In genomic region chr12:64608901-64609542, GRCh38 we compare ENCODE assay signal across 8 cellular contexts. TPM values are rescaled to one million over a fixed set of nuclear protein-coding genes. Genes with fewer than 3 reads are reported as not detected.
DNase-seq lines count a peak whose midpoint lies in the region; ATAC-seq, FAIRE-seq and TF ChIP-seq lines count a peak whose summit lies in the region.

No MANE protein-coding gene starts in this region.

- dilution Hi-C loops in keratinocyte (cut with MboI; ENCODE audit: extremely low pct_ligation_motif_present, low sequenced_read_pairs): no loop called here

- peak overlapping the region; percentile 69 for H3K4me2 ChIP-seq in SU-DHL-6 (ENCODE audit: low read depth, low read length, poor library complexity, severe bottlenecking)
- peak overlapping the region; percentile 86 for H3K4me2 ChIP-seq in keratinocyte (ENCODE audit: control insufficient read depth, extremely low read depth, insufficient read depth, low read depth, low read length)

- peaks cover 35% of the 10 kb centered on the region for H3K4me1 Mint-ChIP-seq in brain

- no peaks in the 10 kb centered on the region for H3K9me1 ChIP-seq in keratinocyte (ENCODE audit: control insufficient read depth, extremely low read depth, insufficient read depth, low read length)

- TF ChIP-seq CTCF in SU-DHL-6 (IDR thresholded peaks at IDR 0.05; ENCODE audit: insufficient read depth, low read length, poor library complexity, severe bottlenecking) (no peak), brain (conservative IDR thresholded peaks at IDR 0.05) (no peak), keratinocyte (optimal IDR thresholded peaks at IDR 0.05 in 1 of 3, IDR thresholded peaks at IDR 0.05 in 1 of 3, conservative IDR thresholded peaks at IDR 0.05 in 1 of 3; ENCODE audit: extremely low read depth in 1 of 3, insufficient read depth in 2 of 3, low read length in 3 of 3) (peak in 1 of 3 experiments; percentile 8)

- H3F3A ChIP-seq in SU-DHL-6 (ENCODE audit: insufficient read depth): peaks cover 39% of the 10 kb centered on the region

- no peaks in the 10 kb centered on the region for H3K9me2 ChIP-seq in SU-DHL-6 (replicated peaks; ENCODE audit: insufficient read depth, low read length)

- H3K27me3 ChIP-seq in SU-DHL-6 (ENCODE audit: low read length) (no peaks in the 10 kb centered on the region), keratinocyte (ENCODE audit: control insufficient read depth, extremely low read depth, insufficient read depth, low read length) (no peaks in the 10 kb centered on the region)

- peak overlapping the region; percentile 86 to 97 (median 87) for H3K4me3 Mint-ChIP-seq in brain

- H3K9me3 ChIP-seq in ES-I3 (ENCODE audit: control insufficient read depth, insufficient read depth, low read length): no peaks in the 10 kb centered on the region
- H3K9me3 ChIP-seq in SU-DHL-6 (ENCODE audit: insufficient read depth, low read length): no peaks in the 10 kb centered on the region
- no peaks in the 10 kb centered on the region for H3K9me3 ChIP-seq in keratinocyte (ENCODE audit: control insufficient read depth, low read depth, low read length)

- peak; percentile 37 for ATAC-seq in GM21526 (IDR thresholded peaks at IDR 0.05; ENCODE audit: low FRiP score, unreplicated experiment)

- peak overlapping the region in 3 of 5 experiments; percentile 86 to 87 (median 87) for H3K27ac Mint-ChIP-seq in brain

- H2AFZ ChIP-seq in SU-DHL-6 (ENCODE audit: low read depth, low read length, severe bottlenecking): peak overlapping the region; percentile 85
- H2AFZ ChIP-seq in keratinocyte (ENCODE audit: control insufficient read depth, low read length): peak overlapping the region; percentile 96

- no peaks in the 10 kb centered on the region for H3K9me3 Mint-ChIP-seq in brain

- H4K20me1 ChIP-seq in SU-DHL-6 (ENCODE audit: low read depth, low read length) (no peaks in the 10 kb centered on the region), keratinocyte (ENCODE audit: control insufficient read depth, extremely low read depth, insufficient read depth, low read length) (no peaks in the 10 kb centered on the region)

- FAIRE-seq in keratinocyte (lab: Jason Lieb, UNC): peak; percentile 86

- peak overlapping the region; percentile 58 for H3K9ac ChIP-seq in ES-I3 (ENCODE audit: low read depth, low read length)
- peak overlapping the region; percentile 73 for H3K9ac ChIP-seq in SU-DHL-6 (ENCODE audit: low read length)
- H3K9ac ChIP-seq in keratinocyte (ENCODE audit: control insufficient read depth, extremely low read depth, insufficient read depth, low read length): peak overlapping the region; percentile 76

- H3K79me2 ChIP-seq in SU-DHL-6 (ENCODE audit: insufficient read depth, low read length) (peaks cover 31% of the 10 kb centered on the region), keratinocyte (ENCODE audit: control insufficient read depth, insufficient read depth, low read length) (peaks cover 25% of the 10 kb centered on the region)

- H3K4me3 ChIP-seq in SU-DHL-6 (ENCODE audit: insufficient read depth, low read length, poor library complexity, severe bottlenecking) (peak overlapping the region; percentile 69), keratinocyte (ENCODE audit: control insufficient read depth in 2 of 3, extremely low read depth in 1 of 3, insufficient read depth in 2 of 3, low read depth in 1 of 3, low read length in 3 of 3) (peak overlapping the region; percentile 63 to 83 (median 75))

- peak overlapping the region; percentile 81 for H3K27ac ChIP-seq in SU-DHL-6 (ENCODE audit: low read depth, low read length)
- H3K27ac ChIP-seq in keratinocyte (ENCODE audit: control insufficient read depth, insufficient read depth, low read length): peak overlapping the region; percentile 70

- 0 out of 2 replicates have a peak, but pooled peaks have one; percentile 0 for TF ChIP-seq RAD21 in Ishikawa (IDR thresholded peaks at IDR 0.05; ENCODE audit: low read depth)

- TF ChIP-seq EP300 in Ishikawa (IDR thresholded peaks at IDR 0.05; ENCODE audit: borderline replicate concordance): no peak

- DNase-seq in keratinocyte (ENCODE audit: low read depth, low spot score) (peak; percentile 71), pons (ENCODE audit: low spot score) (no peak)
- DNase-seq in stimulated activated CD4-positive, alpha-beta T cell treated with anti-CD3 and anti-CD28 coated beads, Interleukin-4, amount 100 ng/mL, for 1 hour: peak; percentile 21

- no peaks in the 10 kb centered on the region for H3K36me3 Mint-ChIP-seq in brain

- H3K4me1 ChIP-seq in ES-I3 (ENCODE audit: insufficient read depth, low read length): no peaks in the 10 kb centered on the region
- H3K4me1 ChIP-seq in keratinocyte (ENCODE audit: control insufficient read depth, extremely low read depth, insufficient read depth, low read length): peaks cover 12% of the 10 kb centered on the region

- H3K36me3 ChIP-seq in ES-I3 (ENCODE audit: insufficient read depth, low read length): no peaks in the 10 kb centered on the region
- H3K36me3 ChIP-seq in SU-DHL-6 (ENCODE audit: low read length): no peaks in the 10 kb centered on the region
- H3K36me3 ChIP-seq in keratinocyte (ENCODE audit: control insufficient read depth in 2 of 2, extremely low read depth in 1 of 2, insufficient read depth in 2 of 2, low read length in 2 of 2): no peaks in the 10 kb centered on the region

- H3K27me3 Mint-ChIP-seq in brain: peaks cover 24% of the 10 kb centered on the region

TF ChIP-seq in Ishikawa, 13 proteins besides CTCF, POLR2A, EP300 and RAD21:
- TF ChIP-seq TAF1 (IDR thresholded peaks at IDR 0.05; ENCODE audit: low read depth) (0 out of 2 replicates have a peak, but pooled peaks have one; percentile 33), YY1 (IDR thresholded peaks at IDR 0.05; ENCODE audit: low read depth) (peak; percentile 67; the same call in 1 of the 2 replicates), USF1 (IDR thresholded peaks at IDR 0.05) (peak; percentile 91), MAX (IDR thresholded peaks at IDR 0.05) (peak; percentile 13; the same call in 1 of the 2 replicates), REST (IDR thresholded peaks at IDR 0.05; ENCODE audit: low read depth) (no peak), CEBPB (IDR thresholded peaks at IDR 0.05) (no peak)

RNA-seq across cellular contexts. Expression of gene RASSF3, which starts 1.3 kb away (rescaled TPM):
- polyA plus RNA-seq in brain (ENCODE audit: insufficient read depth, low read depth, low replicate concordance) (10.1 TPM), keratinocyte (8.0 to 9.6 TPM (median 9.3 TPM) in 3 replicates)
- 6.2 TPM for polyA plus RNA-seq in keratinocyte (2011; ENCODE audit: low read depth)
- 7.6 and 8.9 TPM in 2 replicates for polyA plus RNA-seq in keratinocyte (2011; cell fraction: cytosol; rRNA removed)
- 7.4 and 8.7 TPM in 2 replicates for polyA plus RNA-seq in keratinocyte (2011; cell fraction: nucleus; rRNA removed)
- 5.6 and 6.8 TPM in 2 replicates for polyA plus RNA-seq in keratinocyte (2012; ENCODE audit: low replicate concordance)
- 17.4 to 20.4 TPM (median 19.7 TPM) in 3 replicates for polyA minus RNA-seq in keratinocyte
- 11.7 TPM for polyA minus RNA-seq in keratinocyte (2011; cell fraction: cytosol; rRNA and poly(A)+ RNA removed)
- 4.5 and 9.9 TPM in 2 replicates for polyA minus RNA-seq in keratinocyte (2011; cell fraction: nucleus; rRNA and poly(A)+ RNA removed)
